ENCODE assay signal across 19 cellular contexts in genomic region chr2:10341193-10341592, GRCh38. TPM values are rescaled to one million over a fixed set of nuclear protein-coding genes. Genes with fewer than 3 reads are reported as not detected.
A peak's percentile ranks its signal among the peaks of the same experiment; 100 is the strongest.
DNase-seq lines count a peak whose midpoint lies in the region; ATAC-seq and TF ChIP-seq lines count a peak whose summit lies in the region.
"Had no signal": no experiment of that assay in that cellular context is flagged by ENCODE, and none has a peak within 500 bp of the region (broad histone marks: within the 10 kb centered on the region; RNA-seq: fewer than 3 reads in every experiment).

No MANE protein-coding gene starts in this region.

- DNase-seq in activated CD4-positive, alpha-beta T cell treated with anti-CD3 and anti-CD28 coated beads for 36 hours, result no peak
- no peak for DNase-seq in activated CD4-positive, alpha-beta T cell treated with anti-CD3 and anti-CD28 coated beads, Interleukin-2, amount 10 ng/mL, durations not matched to agents 24 days and 14 days
- no peak for DNase-seq in activated CD8-positive, alpha-beta T cell treated with anti-CD3 and anti-CD28 coated beads for 36 hours
- DNase-seq in naive thymus-derived CD8-positive, alpha-beta T cell, result no peak
- DNase-seq in uterus (no peak), MV-4-11 (lab: John Stamatoyannopoulos, UW) (no peak), G401 (ENCODE audit: low spot score) (no peak)
- no peak for DNase-seq in stimulated activated CD4-positive, alpha-beta T cell treated with anti-CD3 and anti-CD28 coated beads, Interleukin-2, amount 100 ng/mL, for 24 hours
- DNase-seq: C1 segment of cervical spinal cord, Caco-2, DMS53, H7, NCI-H1048, NCI-H2107, NCI-H446 treated with DMSO at 0.1 percent for 48 hours, NCI-H82, SHP77 treated with DMSO at 0.1 percent for 48 hours had no signal

- intact Hi-C loops in activated CD4-positive, alpha-beta T cell treated with anti-CD3 and anti-CD28 coated beads for 36 hours (cut with DNase I, micrococcal nuclease), result no loop called here
- intact Hi-C loops in activated CD4-positive, alpha-beta T cell treated with anti-CD3 and anti-CD28 coated beads, Interleukin-2, amount 10 ng/mL, durations not matched to agents 24 days and 14 days (cut with micrococcal nuclease), result no loop called here
- intact Hi-C loops in activated CD8-positive, alpha-beta T cell treated with anti-CD3 and anti-CD28 coated beads for 36 hours (cut with micrococcal nuclease), result no loop called here
- intact Hi-C loops in uterus (cut with DNase I; ENCODE audit: low total_unique reads), result no loop called here

- H3K9me3 Mint-ChIP-seq in activated CD4-positive, alpha-beta T cell treated with anti-CD3 and anti-CD28 coated beads for 36 hours (ENCODE audit: low read depth), result no peaks in the 10 kb centered on the region
- no peaks in the 10 kb centered on the region for H3K9me3 Mint-ChIP-seq in activated CD4-positive, alpha-beta T cell treated with anti-CD3 and anti-CD28 coated beads, Interleukin-2, amount 10 ng/mL, durations not matched to agents 24 days and 14 days
- H3K9me3 Mint-ChIP-seq in activated CD8-positive, alpha-beta T cell treated with anti-CD3 and anti-CD28 coated beads for 36 hours, result no peaks in the 10 kb centered on the region
- H3K9me3 Mint-ChIP-seq in naive thymus-derived CD8-positive, alpha-beta T cell, result no peaks in the 10 kb centered on the region
- H3K9me3 Mint-ChIP-seq: IgD-negative memory B cell had no signal

- ATAC-seq in activated CD4-positive, alpha-beta T cell treated with anti-CD3 and anti-CD28 coated beads for 36 hours, result no peak
- no peak for ATAC-seq in activated CD8-positive, alpha-beta T cell treated with anti-CD3 and anti-CD28 coated beads for 36 hours
- ATAC-seq in naive thymus-derived CD8-positive, alpha-beta T cell, result no peak

- no peaks in the 10 kb centered on the region for H3K9me3 ChIP-seq in uterus
- H3K9me3 ChIP-seq: Caco-2 had no signal

- no peak overlapping the region for H3K4me3 Mint-ChIP-seq in activated CD4-positive, alpha-beta T cell treated with anti-CD3 and anti-CD28 coated beads for 36 hours
- no peak overlapping the region for H3K4me3 Mint-ChIP-seq in activated CD4-positive, alpha-beta T cell treated with anti-CD3 and anti-CD28 coated beads, Interleukin-2, amount 10 ng/mL, durations not matched to agents 24 days and 14 days
- H3K4me3 Mint-ChIP-seq in activated CD8-positive, alpha-beta T cell treated with anti-CD3 and anti-CD28 coated beads for 36 hours, result no peak overlapping the region
- peak overlapping the region in 4 of 10 donors; percentile 24 to 58 (median 36) for H3K4me3 Mint-ChIP-seq in naive thymus-derived CD8-positive, alpha-beta T cell
- H3K4me3 Mint-ChIP-seq: IgD-negative memory B cell had no signal

- POLR2A ChIA-PET in activated CD4-positive, alpha-beta T cell treated with anti-CD3 and anti-CD28 coated beads for 36 hours (lab: Charles Lee), result no interaction called here
- POLR2A ChIA-PET in activated CD8-positive, alpha-beta T cell treated with anti-CD3 and anti-CD28 coated beads for 36 hours (lab: Charles Lee), result no interaction called here
- POLR2A ChIA-PET in naive thymus-derived CD8-positive, alpha-beta T cell (lab: Charles Lee), result interaction anchor here (0.8 kb wide), 1 partner anchor 11 kb away, joined by 3 read pairs; no protein-coding TSS in a partner anchor

- H3K4me1 ChIP-seq in uterus, result peaks cover 0 to 4% of the 10 kb centered on the region in 2 donors
- H3K4me1 ChIP-seq: Caco-2 had no signal

- peak overlapping the region; percentile 66 for H3K27ac Mint-ChIP-seq in activated CD4-positive, alpha-beta T cell treated with anti-CD3 and anti-CD28 coated beads for 36 hours
- H3K27ac Mint-ChIP-seq in activated CD4-positive, alpha-beta T cell treated with anti-CD3 and anti-CD28 coated beads, Interleukin-2, amount 10 ng/mL, durations not matched to agents 24 days and 14 days, result no peak overlapping the region
- peak overlapping the region; percentile 26 for H3K27ac Mint-ChIP-seq in activated CD8-positive, alpha-beta T cell treated with anti-CD3 and anti-CD28 coated beads for 36 hours
- H3K27ac Mint-ChIP-seq in naive thymus-derived CD8-positive, alpha-beta T cell, result peak overlapping the region in 8 of 10 donors; percentile 18 to 74 (median 41)

- no peak for TF ChIP-seq POLR2A in uterus (IDR thresholded peaks at IDR 0.05)

- H3K4me1 Mint-ChIP-seq in activated CD4-positive, alpha-beta T cell treated with anti-CD3 and anti-CD28 coated beads for 36 hours, result peaks cover 72% of the 10 kb centered on the region
- H3K4me1 Mint-ChIP-seq in activated CD4-positive, alpha-beta T cell treated with anti-CD3 and anti-CD28 coated beads, Interleukin-2, amount 10 ng/mL, durations not matched to agents 24 days and 14 days, result peaks cover 38% of the 10 kb centered on the region
- peaks cover 75% of the 10 kb centered on the region for H3K4me1 Mint-ChIP-seq in activated CD8-positive, alpha-beta T cell treated with anti-CD3 and anti-CD28 coated beads for 36 hours (ENCODE audit: low read depth)
- peaks cover 55 to 91% (median 79%) of the 10 kb centered on the region in 4 donors for H3K4me1 Mint-ChIP-seq in naive thymus-derived CD8-positive, alpha-beta T cell

- CTCF ChIA-PET in activated CD4-positive, alpha-beta T cell treated with anti-CD3 and anti-CD28 coated beads for 36 hours (lab: Charles Lee), result no interaction called here
- CTCF ChIA-PET in activated CD8-positive, alpha-beta T cell treated with anti-CD3 and anti-CD28 coated beads for 36 hours (lab: Charles Lee), result no interaction called here

- no peak overlapping the region for H3K4me3 ChIP-seq in uterus

- H3K27me3 ChIP-seq in uterus, result no peaks in the 10 kb centered on the region

- peak overlapping the region; percentile 55 to 76 for H3K27ac ChIP-seq in uterus
- H3K27ac ChIP-seq: 22Rv1 had no signal

- H3K27me3 Mint-ChIP-seq in activated CD4-positive, alpha-beta T cell treated with anti-CD3 and anti-CD28 coated beads for 36 hours, result no peaks in the 10 kb centered on the region
- no peaks in the 10 kb centered on the region for H3K27me3 Mint-ChIP-seq in activated CD4-positive, alpha-beta T cell treated with anti-CD3 and anti-CD28 coated beads, Interleukin-2, amount 10 ng/mL, durations not matched to agents 24 days and 14 days
- no peaks in the 10 kb centered on the region for H3K27me3 Mint-ChIP-seq in activated CD8-positive, alpha-beta T cell treated with anti-CD3 and anti-CD28 coated beads for 36 hours
- no peaks in the 10 kb centered on the region for H3K27me3 Mint-ChIP-seq in naive thymus-derived CD8-positive, alpha-beta T cell
- H3K27me3 Mint-ChIP-seq: IgD-negative memory B cell had no signal

- peaks cover 16% of the 10 kb centered on the region for H3K36me3 Mint-ChIP-seq in activated CD4-positive, alpha-beta T cell treated with anti-CD3 and anti-CD28 coated beads for 36 hours (ENCODE audit: low read depth)
- peaks cover 7% of the 10 kb centered on the region for H3K36me3 Mint-ChIP-seq in activated CD4-positive, alpha-beta T cell treated with anti-CD3 and anti-CD28 coated beads, Interleukin-2, amount 10 ng/mL, durations not matched to agents 24 days and 14 days (ENCODE audit: low read depth)
- peaks cover 35% of the 10 kb centered on the region for H3K36me3 Mint-ChIP-seq in activated CD8-positive, alpha-beta T cell treated with anti-CD3 and anti-CD28 coated beads for 36 hours (ENCODE audit: low read depth)
- peaks cover 0 to 13% (median 0%) of the 10 kb centered on the region in 3 donors for H3K36me3 Mint-ChIP-seq in naive thymus-derived CD8-positive, alpha-beta T cell

- in situ Hi-C loops in G401 (cut with HindIII; ENCODE audit: low sequenced_read_pairs), result no loop called here

- no peaks in the 10 kb centered on the region for H3K36me3 ChIP-seq in uterus

- no peak for TF ChIP-seq CTCF in activated CD8-positive, alpha-beta T cell treated with anti-CD3 and anti-CD28 coated beads for 36 hours (IDR thresholded peaks at IDR 0.05)
- no peak for TF ChIP-seq CTCF in uterus (IDR thresholded peaks at IDR 0.05)

RNA-seq across cellular contexts. Expression of gene HPCAL1, which starts 38.5 kb away (rescaled TPM):
- 100 to 1,000 TPM; 109 to 114 TPM for total RNA-seq in activated CD4-positive, alpha-beta T cell treated with anti-CD3 and anti-CD28 coated beads for 36 hours
- 77.1 and 82.8 TPM in 2 replicates for total RNA-seq in activated CD4-positive, alpha-beta T cell treated with anti-CD3 and anti-CD28 coated beads, Interleukin-2, amount 10 ng/mL, durations not matched to agents 24 days and 14 days
- 100 to 1,000 TPM; 166 to 170 TPM for total RNA-seq in activated CD8-positive, alpha-beta T cell treated with anti-CD3 and anti-CD28 coated beads for 36 hours
- total RNA-seq in naive thymus-derived CD8-positive, alpha-beta T cell, result 10 to 100 TPM; 84.9 to 86.2 TPM
- 100 to 1,000 TPM in 1 of 3 donors, 10 to 100 TPM in 2; 71.5 to 122 (median 98.2) TPM for polyA plus RNA-seq in naive thymus-derived CD8-positive, alpha-beta T cell
- total RNA-seq in uterus, result 100 to 1,000 TPM in 1 of 4 donors, 10 to 100 TPM in 3; 11.1 to 122 (median 48.9) TPM
- 12.7 and 34.8 TPM in 2 replicates for total RNA-seq in G401 (2014; rRNA removed; shearing (Covaris generic))
